17 cellular contexts compared by ENCODE assay signal in genomic region chr12:111204684-111205305, GRCh38.
A peak's percentile ranks its signal among the peaks of the same experiment; 100 is the strongest.
DNase-seq lines count a peak whose midpoint lies in the region; ATAC-seq and TF ChIP-seq lines count a peak whose summit lies in the region.
"Had no signal": no experiment of that assay in that cellular context is flagged by ENCODE, and none has a peak within 500 bp of the region (broad histone marks: within the 10 kb centered on the region; RNA-seq: fewer than 3 reads in every experiment).

No MANE protein-coding gene starts in this region.

- H3K4me3 ChIP-seq in endodermal cell (ENCODE audit: low read length) (no peak overlapping the region), right cardiac atrium (ENCODE audit: low read length) (no peak overlapping the region)
- H3K4me3 ChIP-seq: GM23248 had no signal

- H3K9me3 Mint-ChIP-seq in endodermal cell, result no peaks in the 10 kb centered on the region
- no peaks in the 10 kb centered on the region for H3K9me3 Mint-ChIP-seq in activated CD8-positive, alpha-beta memory T cell treated with anti-CD3 and anti-CD28 coated beads, Interleukin-2, amount 10 ng/mL, durations not matched to agents 7 days and 5 days (ENCODE audit: low read depth)
- H3K9me3 Mint-ChIP-seq: CD4-positive, alpha-beta memory T cell had no signal

- peak; percentile 57 to 65 for ATAC-seq in left cardiac atrium
- peak; percentile 71 to 77 for ATAC-seq in right cardiac atrium
- ATAC-seq in activated CD8-positive, alpha-beta memory T cell treated with anti-CD3 and anti-CD28 coated beads, Interleukin-2, amount 10 ng/mL, durations not matched to agents 7 days and 5 days, result no peak

- H3K4me1 ChIP-seq in endodermal cell (ENCODE audit: control insufficient read depth, insufficient read depth, low read length) (peaks cover 3% of the 10 kb centered on the region), right cardiac atrium (ENCODE audit: control insufficient read depth, insufficient read depth, low read length) (peaks cover 2% of the 10 kb centered on the region)

- H3K4me3 Mint-ChIP-seq in endodermal cell, result no peak overlapping the region
- no peak overlapping the region for H3K4me3 Mint-ChIP-seq in activated CD8-positive, alpha-beta memory T cell treated with anti-CD3 and anti-CD28 coated beads, Interleukin-2, amount 10 ng/mL, durations not matched to agents 7 days and 5 days
- H3K4me3 Mint-ChIP-seq: CD4-positive, alpha-beta memory T cell had no signal

- H3K27me3 ChIP-seq in endodermal cell (ENCODE audit: control insufficient read depth, insufficient read depth, low read length, poor library complexity, severe bottlenecking) (no peaks in the 10 kb centered on the region), right cardiac atrium (ENCODE audit: control insufficient read depth, insufficient read depth) (no peaks in the 10 kb centered on the region)

- WGBS in endodermal cell (ENCODE audit: insufficient coverage in 1 of 2, insufficient read length in 1 of 2), 2 experiments, result 70 to 92% methylated on average over 12 to 18 of the region's 18 CpGs
- 23% methylated on average over 18 of the region's 18 CpGs for WGBS in right cardiac atrium

- H3K27me3 Mint-ChIP-seq in endodermal cell (ENCODE audit: insufficient read depth), result no peaks in the 10 kb centered on the region
- peaks cover 19% of the 10 kb centered on the region for H3K27me3 Mint-ChIP-seq in activated CD8-positive, alpha-beta memory T cell treated with anti-CD3 and anti-CD28 coated beads, Interleukin-2, amount 10 ng/mL, durations not matched to agents 7 days and 5 days

- intact Hi-C loops in left cardiac atrium (cut with DNase I), result no loop called here
- intact Hi-C loops in right cardiac atrium (cut with DNase I), result no loop called here

- H3K4me1 Mint-ChIP-seq in endodermal cell, result peaks cover 3% of the 10 kb centered on the region
- H3K4me1 Mint-ChIP-seq in activated CD8-positive, alpha-beta memory T cell treated with anti-CD3 and anti-CD28 coated beads, Interleukin-2, amount 10 ng/mL, durations not matched to agents 7 days and 5 days, result peaks cover 15% of the 10 kb centered on the region

- peak; percentile 54 for DNase-seq in ELF-1 (ENCODE audit: low read depth, low spot score)
- no peak for DNase-seq in endodermal cell
- DNase-seq in left cardiac atrium, result no peak
- DNase-seq in right cardiac atrium, result peak in 1 of 3 donors; percentile 54
- no peak for DNase-seq in SHP77 treated with DMSO at 0.1 percent for 48 hours (lab: John Stamatoyannopoulos, UW)
- no peak for DNase-seq in activated CD8-positive, alpha-beta memory T cell treated with anti-CD3 and anti-CD28 coated beads, Interleukin-2, amount 10 ng/mL, durations not matched to agents 7 days and 5 days
- DNase-seq in NCI-H748 (lab: John Stamatoyannopoulos, UW; ENCODE audit: unreplicated experiment), result no peak
- no peak for DNase-seq in NCI-H446 (lab: John Stamatoyannopoulos, UW)
- DNase-seq: C1 segment of cervical spinal cord; Calu3; CD4-positive, alpha-beta memory T cell; COR-L47; DMS53; DMS79 treated with DMSO at 0.1 percent for 48 hours; GM23248; H7; HCEC 1CT had no signal

- TF ChIP-seq CTCF in endodermal cell (conservative IDR thresholded peaks at IDR 0.05), result no peak

- H3K9me3 ChIP-seq in endodermal cell (ENCODE audit: control insufficient read depth, low read length) (no peaks in the 10 kb centered on the region), right cardiac atrium (ENCODE audit: control insufficient read depth, low read length) (no peaks in the 10 kb centered on the region)

- H3K27ac Mint-ChIP-seq in endodermal cell, result no peak overlapping the region
- H3K27ac Mint-ChIP-seq in activated CD8-positive, alpha-beta memory T cell treated with anti-CD3 and anti-CD28 coated beads, Interleukin-2, amount 10 ng/mL, durations not matched to agents 7 days and 5 days, result no peak overlapping the region
- H3K27ac Mint-ChIP-seq: CD4-positive, alpha-beta memory T cell had no signal

- CTCF ChIA-PET in activated CD8-positive, alpha-beta memory T cell treated with anti-CD3 and anti-CD28 coated beads, Interleukin-2, amount 10 ng/mL, durations not matched to agents 7 days and 5 days (lab: Charles Lee), result no interaction called here

- H3K36me3 ChIP-seq in endodermal cell (ENCODE audit: control insufficient read depth, insufficient read depth, low read length), result no peaks in the 10 kb centered on the region

- H3K27ac ChIP-seq in endodermal cell (ENCODE audit: low read depth, low read length) (peak overlapping the region; percentile 38), right cardiac atrium (ENCODE audit: low read length) (no peak overlapping the region)
- H3K27ac ChIP-seq: GM23248 had no signal

- H3K36me3 Mint-ChIP-seq in endodermal cell (ENCODE audit: low read depth), result no peaks in the 10 kb centered on the region
- H3K36me3 Mint-ChIP-seq in activated CD8-positive, alpha-beta memory T cell treated with anti-CD3 and anti-CD28 coated beads, Interleukin-2, amount 10 ng/mL, durations not matched to agents 7 days and 5 days, result no peaks in the 10 kb centered on the region
- H3K36me3 Mint-ChIP-seq: CD4-positive, alpha-beta memory T cell had no signal

- H3K9ac ChIP-seq in endodermal cell (ENCODE audit: extremely low read depth, low read length, poor library complexity, severe bottlenecking), result no peak overlapping the region
- H3K9ac ChIP-seq: GM23248 had no signal
